Comparison of ENCODE assay signal across 8 cellular contexts in the genomic region with DNA sequence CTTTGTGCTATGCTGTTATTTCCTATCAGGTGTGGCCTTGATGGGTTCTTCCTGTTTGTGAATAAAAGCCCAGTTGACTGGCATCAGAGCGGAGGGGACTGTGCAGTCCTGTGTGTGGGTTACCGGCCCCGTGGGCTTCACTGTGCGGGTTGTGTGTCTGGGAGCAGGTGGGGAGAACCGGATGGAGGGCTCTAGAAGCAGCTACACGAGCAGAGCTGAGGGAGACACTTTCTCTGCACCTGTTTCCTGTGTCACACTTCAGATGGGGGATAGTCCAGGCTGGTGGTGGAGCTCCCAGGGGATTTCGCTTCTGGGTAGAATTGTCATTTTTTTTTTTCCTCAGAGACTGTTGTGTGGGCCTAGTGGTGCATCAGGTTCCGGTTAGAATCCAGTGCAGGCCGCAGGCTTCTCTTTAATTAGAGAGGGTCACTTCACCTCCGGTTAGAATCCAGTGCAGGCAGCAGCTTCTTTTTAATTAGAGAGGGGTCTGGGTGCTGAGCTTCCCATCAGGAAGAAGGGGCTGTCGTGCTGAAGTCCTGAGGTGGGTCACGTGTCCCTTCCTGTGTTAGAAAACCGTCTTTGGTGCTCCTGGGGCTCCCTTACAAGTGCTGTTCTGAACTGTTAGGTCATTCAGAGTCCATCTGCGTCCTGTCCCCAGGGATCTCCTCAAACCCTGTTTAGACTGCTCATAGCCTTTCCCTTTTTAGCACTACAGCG.
DNase-seq lines count a peak whose midpoint lies in the region; ATAC-seq and TF ChIP-seq lines count a peak whose summit lies in the region.

No MANE protein-coding gene starts in this region.

- H3K36me3 ChIP-seq in WERI-Rb-1: peaks cover 10% of the 10 kb centered on the region

- H3K4me3 Mint-ChIP-seq in activated T-cell treated with anti-CD3 and anti-CD28 coated beads, Interleukin-2, amount 50 U/mL, for 72 hours: peak overlapping the region; percentile 82 to 85
- H3K4me3 Mint-ChIP-seq in mesothelial cell of epicardium: no peak overlapping the region

- no peaks in the 10 kb centered on the region for H3K9me3 Mint-ChIP-seq in activated T-cell treated with anti-CD3 and anti-CD28 coated beads, Interleukin-2, amount 50 U/mL, for 72 hours
- no peaks in the 10 kb centered on the region for H3K9me3 Mint-ChIP-seq in mesothelial cell of epicardium

- H3K9me3 ChIP-seq in WERI-Rb-1 (ENCODE audit: severe bottlenecking): peaks cover under 1% of the 10 kb centered on the region

- CTCF ChIA-PET in GM10248 (lab: Yijun Ruan, JAX): interaction anchor here (0.9 to 2.4 kb wide), 11 partner anchors 8 to 271 kb away, joined by 3 to 9 read pairs (median 3); a partner anchor contains a TSS

- peak overlapping the region; percentile 70 for H3K27ac Mint-ChIP-seq in activated T-cell treated with anti-CD3 and anti-CD28 coated beads, Interleukin-2, amount 50 U/mL, for 72 hours
- peak overlapping the region; percentile 63 for H3K27ac Mint-ChIP-seq in mesothelial cell of epicardium

- H3K4me1 Mint-ChIP-seq in activated T-cell treated with anti-CD3 and anti-CD28 coated beads, Interleukin-2, amount 50 U/mL, for 72 hours (ENCODE audit: low read depth): peaks cover 95% of the 10 kb centered on the region
- peaks cover 24% of the 10 kb centered on the region for H3K4me1 Mint-ChIP-seq in mesothelial cell of epicardium

- H3K4me3 ChIP-seq in WERI-Rb-1 (ENCODE audit: low read depth, low read length): no peak overlapping the region

- peaks cover 6 to 8% of the 10 kb centered on the region in 2 donors for H3K36me3 Mint-ChIP-seq in activated T-cell treated with anti-CD3 and anti-CD28 coated beads, Interleukin-2, amount 50 U/mL, for 72 hours (ENCODE audit: insufficient read depth in 2 of 2)
- peaks cover 8% of the 10 kb centered on the region for H3K36me3 Mint-ChIP-seq in mesothelial cell of epicardium

- DNase-seq in GM10248 (ENCODE audit: extremely low spot score): peak; percentile 81
- DNase-seq in activated T-cell treated with anti-CD3 and anti-CD28 coated beads, Interleukin-2, amount 50 U/mL, for 72 hours: peak; percentile 33 to 41
- no peak for DNase-seq in mesothelial cell of epicardium (ENCODE audit: low spot score in 2 of 2, unreplicated experiment in 2 of 2)
- no peak for DNase-seq in Ammon's horn (ENCODE audit: low spot score)
- DNase-seq in midbrain (lab: John Stamatoyannopoulos, UW): no peak
- no peak for DNase-seq in WERI-Rb-1

- no peak for TF ChIP-seq CTCF in GM10248 (IDR thresholded peaks at IDR 0.05; ENCODE audit: control extremely low read depth, extremely low read depth, low read depth, missing control alignments)
- TF ChIP-seq CTCF in mesothelial cell of epicardium (IDR thresholded peaks at IDR 0.05; ENCODE audit: unreplicated experiment): no peak
- TF ChIP-seq CTCF in WERI-Rb-1 (IDR thresholded peaks at IDR 0.05; ENCODE audit: low read depth, low read length): no peak

- POLR2A ChIA-PET in GM10248 (lab: Yijun Ruan, JAX): interaction anchor here (0.7 to 1.3 kb wide), 6 partner anchors 11 to 469 kb away, joined by 3 to 8 read pairs (median 4); no protein-coding TSS in a partner anchor

- peak; percentile 88 for ATAC-seq in GM19452 (IDR thresholded peaks at IDR 0.05; ENCODE audit: unreplicated experiment)
- ATAC-seq in HG03457 (IDR thresholded peaks at IDR 0.05; ENCODE audit: unreplicated experiment): peak; percentile 93
- ATAC-seq in activated T-cell treated with anti-CD3 and anti-CD28 coated beads, Interleukin-2, amount 50 U/mL, for 72 hours (replicated peaks in 1 of 2): peak; percentile 46 to 62

- H3K27ac ChIP-seq in WERI-Rb-1: no peak overlapping the region

- H3K27me3 ChIP-seq in WERI-Rb-1 (ENCODE audit: insufficient read depth, low read depth, severe bottlenecking): no peaks in the 10 kb centered on the region

- no peaks in the 10 kb centered on the region for H3K27me3 Mint-ChIP-seq in activated T-cell treated with anti-CD3 and anti-CD28 coated beads, Interleukin-2, amount 50 U/mL, for 72 hours (ENCODE audit: low read depth)
- H3K27me3 Mint-ChIP-seq in mesothelial cell of epicardium (ENCODE audit: low read depth): no peaks in the 10 kb centered on the region

Comparison
In these comparisons a context has a peak if more than half of its experiments do, and no peak if none do; other contexts are left out.
1. DNase-seq: peak in GM10248 (single experiment) and activated T-cell treated with anti-CD3 and anti-CD28 coated beads, Interleukin-2, amount 50 U/mL, for 72 hours (2 of 2); none in mesothelial cell of epicardium (0 of 2), Ammon's horn (single experiment), midbrain (single experiment) and WERI-Rb-1 (single experiment).
2. Peak in every context shown above with its lines, with median percentiles within 50 percentile points of each other: ATAC-seq.